Comparison of ENCODE assay signal across 3 cellular contexts in genomic region chr1:8197493-8198282, GRCh38.
TF ChIP-seq lines count a peak whose summit lies in the region.

No MANE protein-coding gene starts in this region.

TF ChIP-seq in HEK293, 187 proteins besides CTCF, POLR2A, EP300 and RAD21 (continued from another document and continues in another):
- TF ChIP-seq, protein P1, sequence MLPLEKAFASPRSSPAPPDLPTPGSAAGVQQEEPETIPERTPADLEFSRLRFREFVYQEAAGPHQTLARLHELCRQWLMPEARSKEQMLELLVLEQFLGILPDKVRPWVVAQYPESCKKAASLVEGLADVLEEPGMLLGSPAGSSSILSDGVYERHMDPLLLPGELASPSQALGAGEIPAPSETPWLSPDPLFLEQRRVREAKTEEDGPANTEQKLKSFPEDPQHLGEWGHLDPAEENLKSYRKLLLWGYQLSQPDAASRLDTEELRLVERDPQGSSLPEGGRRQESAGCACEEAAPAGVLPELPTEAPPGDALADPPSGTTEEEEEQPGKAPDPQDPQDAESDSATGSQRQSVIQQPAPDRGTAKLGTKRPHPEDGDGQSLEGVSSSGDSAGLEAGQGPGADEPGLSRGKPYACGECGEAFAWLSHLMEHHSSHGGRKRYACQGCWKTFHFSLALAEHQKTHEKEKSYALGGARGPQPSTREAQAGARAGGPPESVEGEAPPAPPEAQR (tag by site-specific recombination; IDR thresholded peaks at IDR 0.05) = no peak
- TF ChIP-seq ZNF324 (tag by site-specific recombination; IDR thresholded peaks at IDR 0.05) = peak; percentile 52; the same call in 1 of the 2 replicates
- peak; percentile 42; the same call in 1 of the 2 replicates for TF ChIP-seq ZNF280D (tag by site-specific recombination; IDR thresholded peaks at IDR 0.05)
- no peak for TF ChIP-seq ZNF302 (tag by site-specific recombination; IDR thresholded peaks at IDR 0.05; ENCODE audit: low read depth)
- no peak for TF ChIP-seq ZNF248 (tag by site-specific recombination; IDR thresholded peaks at IDR 0.05)
- peak; percentile 53 for TF ChIP-seq SP3 (tag by site-specific recombination; IDR thresholded peaks at IDR 0.05)
- TF ChIP-seq, protein P2, sequence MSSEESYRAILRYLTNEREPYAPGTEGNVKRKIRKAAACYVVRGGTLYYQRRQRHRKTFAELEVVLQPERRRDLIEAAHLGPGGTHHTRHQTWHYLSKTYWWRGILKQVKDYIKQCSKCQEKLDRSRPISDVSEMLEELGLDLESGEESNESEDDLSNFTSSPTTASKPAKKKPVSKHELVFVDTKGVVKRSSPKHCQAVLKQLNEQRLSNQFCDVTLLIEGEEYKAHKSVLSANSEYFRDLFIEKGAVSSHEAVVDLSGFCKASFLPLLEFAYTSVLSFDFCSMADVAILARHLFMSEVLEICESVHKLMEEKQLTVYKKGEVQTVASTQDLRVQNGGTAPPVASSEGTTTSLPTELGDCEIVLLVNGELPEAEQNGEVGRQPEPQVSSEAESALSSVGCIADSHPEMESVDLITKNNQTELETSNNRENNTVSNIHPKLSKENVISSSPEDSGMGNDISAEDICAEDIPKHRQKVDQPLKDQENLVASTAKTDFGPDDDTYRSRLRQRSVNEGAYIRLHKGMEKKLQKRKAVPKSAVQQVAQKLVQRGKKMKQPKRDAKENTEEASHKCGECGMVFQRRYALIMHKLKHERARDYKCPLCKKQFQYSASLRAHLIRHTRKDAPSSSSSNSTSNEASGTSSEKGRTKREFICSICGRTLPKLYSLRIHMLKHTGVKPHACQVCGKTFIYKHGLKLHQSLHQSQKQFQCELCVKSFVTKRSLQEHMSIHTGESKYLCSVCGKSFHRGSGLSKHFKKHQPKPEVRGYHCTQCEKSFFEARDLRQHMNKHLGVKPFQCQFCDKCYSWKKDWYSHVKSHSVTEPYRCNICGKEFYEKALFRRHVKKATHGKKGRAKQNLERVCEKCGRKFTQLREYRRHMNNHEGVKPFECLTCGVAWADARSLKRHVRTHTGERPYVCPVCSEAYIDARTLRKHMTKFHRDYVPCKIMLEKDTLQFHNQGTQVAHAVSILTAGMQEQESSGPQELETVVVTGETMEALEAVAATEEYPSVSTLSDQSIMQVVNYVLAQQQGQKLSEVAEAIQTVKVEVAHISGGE (tag by site-specific recombination; conservative IDR thresholded peaks at IDR 0.05; ENCODE audit: low read depth) = no peak
- TF ChIP-seq ZNF146 (tag by site-specific recombination; IDR thresholded peaks at IDR 0.05) = no peak

TF ChIP-seq in K562, 482 proteins besides CTCF, POLR2A, EP300 and RAD21 (continued from another document and continues in another):
- TF ChIP-seq ZNF518B (CRISPR knock-in tag; IDR thresholded peaks at IDR 0.05) = no peak
- TF ChIP-seq, protein P3, sequence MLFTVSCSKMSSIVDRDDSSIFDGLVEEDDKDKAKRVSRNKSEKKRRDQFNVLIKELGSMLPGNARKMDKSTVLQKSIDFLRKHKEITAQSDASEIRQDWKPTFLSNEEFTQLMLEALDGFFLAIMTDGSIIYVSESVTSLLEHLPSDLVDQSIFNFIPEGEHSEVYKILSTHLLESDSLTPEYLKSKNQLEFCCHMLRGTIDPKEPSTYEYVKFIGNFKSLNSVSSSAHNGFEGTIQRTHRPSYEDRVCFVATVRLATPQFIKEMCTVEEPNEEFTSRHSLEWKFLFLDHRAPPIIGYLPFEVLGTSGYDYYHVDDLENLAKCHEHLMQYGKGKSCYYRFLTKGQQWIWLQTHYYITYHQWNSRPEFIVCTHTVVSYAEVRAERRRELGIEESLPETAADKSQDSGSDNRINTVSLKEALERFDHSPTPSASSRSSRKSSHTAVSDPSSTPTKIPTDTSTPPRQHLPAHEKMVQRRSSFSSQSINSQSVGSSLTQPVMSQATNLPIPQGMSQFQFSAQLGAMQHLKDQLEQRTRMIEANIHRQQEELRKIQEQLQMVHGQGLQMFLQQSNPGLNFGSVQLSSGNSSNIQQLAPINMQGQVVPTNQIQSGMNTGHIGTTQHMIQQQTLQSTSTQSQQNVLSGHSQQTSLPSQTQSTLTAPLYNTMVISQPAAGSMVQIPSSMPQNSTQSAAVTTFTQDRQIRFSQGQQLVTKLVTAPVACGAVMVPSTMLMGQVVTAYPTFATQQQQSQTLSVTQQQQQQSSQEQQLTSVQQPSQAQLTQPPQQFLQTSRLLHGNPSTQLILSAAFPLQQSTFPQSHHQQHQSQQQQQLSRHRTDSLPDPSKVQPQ (CRISPR knock-in tag; IDR thresholded peaks at IDR 0.05; ENCODE audit: borderline replicate concordance) = 0 out of 2 replicates have a peak, but pooled peaks have one; percentile 49
- no peak for TF ChIP-seq CREBBP (IDR thresholded peaks at IDR 0.05; ENCODE audit: low read depth, low read length)
- no peak for TF ChIP-seq ZNF277 (CRISPR knock-in tag; IDR thresholded peaks at IDR 0.05; ENCODE audit: borderline replicate concordance)
- peak; percentile 83 for TF ChIP-seq CREM (IDR thresholded peaks at IDR 0.05; ENCODE audit: low read depth)
- TF ChIP-seq ETV5 (CRISPR knock-in tag; IDR thresholded peaks at IDR 0.05; ENCODE audit: low read depth) = peak; percentile 73
- TF ChIP-seq RFX5 (IDR thresholded peaks at IDR 0.05; ENCODE audit: low read depth, low read length) = no peak

TF ChIP-seq in HepG2, 621 proteins besides CTCF, POLR2A, EP300 and RAD21 (continued from another document and continues in another):
- 0 out of 2 replicates have a peak, but pooled peaks have one; percentile 22 for TF ChIP-seq ZNF281 (CRISPR knock-in tag; IDR thresholded peaks at IDR 0.05; ENCODE audit: borderline replicate concordance)
- TF ChIP-seq, protein P4, sequence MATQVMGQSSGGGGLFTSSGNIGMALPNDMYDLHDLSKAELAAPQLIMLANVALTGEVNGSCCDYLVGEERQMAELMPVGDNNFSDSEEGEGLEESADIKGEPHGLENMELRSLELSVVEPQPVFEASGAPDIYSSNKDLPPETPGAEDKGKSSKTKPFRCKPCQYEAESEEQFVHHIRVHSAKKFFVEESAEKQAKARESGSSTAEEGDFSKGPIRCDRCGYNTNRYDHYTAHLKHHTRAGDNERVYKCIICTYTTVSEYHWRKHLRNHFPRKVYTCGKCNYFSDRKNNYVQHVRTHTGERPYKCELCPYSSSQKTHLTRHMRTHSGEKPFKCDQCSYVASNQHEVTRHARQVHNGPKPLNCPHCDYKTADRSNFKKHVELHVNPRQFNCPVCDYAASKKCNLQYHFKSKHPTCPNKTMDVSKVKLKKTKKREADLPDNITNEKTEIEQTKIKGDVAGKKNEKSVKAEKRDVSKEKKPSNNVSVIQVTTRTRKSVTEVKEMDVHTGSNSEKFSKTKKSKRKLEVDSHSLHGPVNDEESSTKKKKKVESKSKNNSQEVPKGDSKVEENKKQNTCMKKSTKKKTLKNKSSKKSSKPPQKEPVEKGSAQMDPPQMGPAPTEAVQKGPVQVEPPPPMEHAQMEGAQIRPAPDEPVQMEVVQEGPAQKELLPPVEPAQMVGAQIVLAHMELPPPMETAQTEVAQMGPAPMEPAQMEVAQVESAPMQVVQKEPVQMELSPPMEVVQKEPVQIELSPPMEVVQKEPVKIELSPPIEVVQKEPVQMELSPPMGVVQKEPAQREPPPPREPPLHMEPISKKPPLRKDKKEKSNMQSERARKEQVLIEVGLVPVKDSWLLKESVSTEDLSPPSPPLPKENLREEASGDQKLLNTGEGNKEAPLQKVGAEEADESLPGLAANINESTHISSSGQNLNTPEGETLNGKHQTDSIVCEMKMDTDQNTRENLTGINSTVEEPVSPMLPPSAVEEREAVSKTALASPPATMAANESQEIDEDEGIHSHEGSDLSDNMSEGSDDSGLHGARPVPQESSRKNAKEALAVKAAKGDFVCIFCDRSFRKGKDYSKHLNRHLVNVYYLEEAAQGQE (IDR thresholded peaks at IDR 0.05; ENCODE audit: borderline replicate concordance in 1 of 2, low read depth in 1 of 2, low read length in 2 of 2) = no peak
- TF ChIP-seq ZNF672 (CRISPR knock-in tag; IDR thresholded peaks at IDR 0.05) = no peak
- TF ChIP-seq HMG20B (CRISPR knock-in tag; conservative IDR thresholded peaks at IDR 0.05) = peak; percentile 70; the same call in 1 of the 2 replicates
- TF ChIP-seq ZNF512B (CRISPR knock-in tag; IDR thresholded peaks at IDR 0.05; ENCODE audit: borderline replicate concordance) = no peak
- 0 out of 2 replicates have a peak, but pooled peaks have one; percentile 52 for TF ChIP-seq TOE1 (CRISPR knock-in tag; IDR thresholded peaks at IDR 0.05)
- TF ChIP-seq ZZZ3 (CRISPR knock-in tag; IDR thresholded peaks at IDR 0.05; ENCODE audit: borderline replicate concordance) = no peak
- peak; percentile 64; the same call in 1 of the 2 replicates for TF ChIP-seq SIX1 (CRISPR knock-in tag; IDR thresholded peaks at IDR 0.05; ENCODE audit: borderline replicate concordance)
- TF ChIP-seq EEA1 (CRISPR knock-in tag; IDR thresholded peaks at IDR 0.05; ENCODE audit: borderline replicate concordance) = no peak
- peak; percentile 78 for TF ChIP-seq HOXA3 (CRISPR knock-in tag; IDR thresholded peaks at IDR 0.05)
- TF ChIP-seq ZNF431 (CRISPR knock-in tag; IDR thresholded peaks at IDR 0.05; ENCODE audit: borderline replicate concordance, low read depth) = no peak
- TF ChIP-seq RCOR2 (CRISPR knock-in tag; IDR thresholded peaks at IDR 0.05) = peak; percentile 86; the same call in 1 of the 2 replicates
- TF ChIP-seq KLF9 (CRISPR knock-in tag; IDR thresholded peaks at IDR 0.05; ENCODE audit: low read depth) = no peak
- TF ChIP-seq MLLT10 (CRISPR knock-in tag; IDR thresholded peaks at IDR 0.05) = no peak
- no peak for TF ChIP-seq ATAD3A (CRISPR knock-in tag; IDR thresholded peaks at IDR 0.05)
- TF ChIP-seq ZNF496 (CRISPR knock-in tag; IDR thresholded peaks at IDR 0.05; ENCODE audit: insufficient replicate concordance) = no peak
- TF ChIP-seq MYNN (CRISPR knock-in tag; IDR thresholded peaks at IDR 0.05; ENCODE audit: low read depth) = no peak
- no peak for TF ChIP-seq CCAR2 (optimal IDR thresholded peaks at IDR 0.05; ENCODE audit: low read depth, low read length)
- peak; percentile 88; the same call in 1 of the 2 replicates for TF ChIP-seq CBX5 (CRISPR knock-in tag; IDR thresholded peaks at IDR 0.05; ENCODE audit: borderline replicate concordance)
- no peak for TF ChIP-seq RFX3 (CRISPR knock-in tag; IDR thresholded peaks at IDR 0.05)
- TF ChIP-seq TFDP1 (CRISPR knock-in tag; IDR thresholded peaks at IDR 0.05; ENCODE audit: borderline replicate concordance) = peak; percentile 71; the same call in 1 of the 2 replicates
- 0 out of 2 replicates have a peak, but pooled peaks have one; percentile 37 for TF ChIP-seq KMT2B (CRISPR knock-in tag; IDR thresholded peaks at IDR 0.05)
- no peak for TF ChIP-seq ZNF615 (CRISPR knock-in tag; IDR thresholded peaks at IDR 0.05; ENCODE audit: borderline replicate concordance)
- TF ChIP-seq TIGD3 (CRISPR knock-in tag; IDR thresholded peaks at IDR 0.05; ENCODE audit: borderline replicate concordance) = no peak
- no peak for TF ChIP-seq HNRNPK (IDR thresholded peaks at IDR 0.05; ENCODE audit: low read depth, low read length, poor library complexity, severe bottlenecking)
- TF ChIP-seq ZNF331 (CRISPR knock-in tag; IDR thresholded peaks at IDR 0.05) = peak; percentile 66
- no peak for TF ChIP-seq WIZ (CRISPR knock-in tag; IDR thresholded peaks at IDR 0.05)
- 0 out of 2 replicates have a peak, but pooled peaks have one; percentile 17 for TF ChIP-seq TGIF2 (CRISPR knock-in tag; IDR thresholded peaks at IDR 0.05)
- peak; percentile 82; the same call in 1 of the 2 replicates for TF ChIP-seq SP140L (CRISPR knock-in tag; IDR thresholded peaks at IDR 0.05; ENCODE audit: borderline replicate concordance)
